ENCODE assay signal across 17 cellular contexts in genomic region chr12:2240390-2240789, GRCh38.
A peak's percentile ranks its signal among the peaks of the same experiment; 100 is the strongest.
DNase-seq lines count a peak whose midpoint lies in the region; ATAC-seq and TF ChIP-seq lines count a peak whose summit lies in the region.
"Had no signal": no experiment of that assay in that cellular context is flagged by ENCODE, and none has a peak within 500 bp of the region (broad histone marks: within the 10 kb centered on the region; RNA-seq: fewer than 3 reads in every experiment).

No MANE protein-coding gene starts in this region.

- 95 to 100% methylated on average over 1 to 3 of the region's 6 CpGs for WGBS in gastroesophageal sphincter (ENCODE audit: low coverage in 1 of 2), 2 donors

- H3K27ac Mint-ChIP-seq in natural killer cell: no peak overlapping the region
- H3K27ac Mint-ChIP-seq: CD8-positive, alpha-beta T cell had no signal

- H3K9me3 Mint-ChIP-seq in natural killer cell: no peaks in the 10 kb centered on the region
- H3K9me3 Mint-ChIP-seq: CD8-positive, alpha-beta T cell had no signal

- H3K36me3 Mint-ChIP-seq in natural killer cell: no peaks in the 10 kb centered on the region
- H3K36me3 Mint-ChIP-seq: CD8-positive, alpha-beta T cell had no signal

- H3K4me3 Mint-ChIP-seq in natural killer cell: no peak overlapping the region
- H3K4me3 Mint-ChIP-seq: CD8-positive, alpha-beta T cell had no signal

- intact Hi-C loops in left ventricle myocardium superior (cut with micrococcal nuclease) (no loop called here), natural killer cell (cut with micrococcal nuclease) (no loop called here)

- H3K36me3 ChIP-seq in gastroesophageal sphincter: no peaks in the 10 kb centered on the region
- H3K36me3 ChIP-seq: HAP-1 had no signal

- DNase-seq in coronary artery (ENCODE audit: low spot score) (no peak), left ventricle myocardium superior (no peak), activated gamma-delta T cell treated with Interleukin-2 at 50 U/mL for 16 hours (no peak), HK-2 (ENCODE audit: unreplicated experiment) (no peak), natural killer cell (no peak)
- DNase-seq: Calu3; CD8-positive, alpha-beta T cell; GM23248; NCI-H1092 treated with DMSO at 0.1 percent for 48 hours; NCI-H1436 treated with DMSO at 0.1 percent for 48 hours; NCI-H1930; NCI-H510A; NCI-H748 treated with DMSO at 0.1 percent for 48 hours had no signal

- TF ChIP-seq CTCF in coronary artery (IDR thresholded peaks at IDR 0.05): no peak
- no peak for TF ChIP-seq CTCF in gastroesophageal sphincter (IDR thresholded peaks at IDR 0.05)
- TF ChIP-seq CTCF in natural killer cell (IDR thresholded peaks at IDR 0.05): no peak

- TF ChIP-seq POLR2A in gastroesophageal sphincter (IDR thresholded peaks at IDR 0.05): no peak

- H3K27ac ChIP-seq in coronary artery (peak overlapping the region; percentile 88 to 90), gastroesophageal sphincter (peak overlapping the region in 3 of 4 donors; percentile 75 to 85 (median 76)), temporal lobe (ENCODE audit: low read depth, low read length) (peak overlapping the region; percentile 69)
- H3K27ac ChIP-seq: GM23248, KMS-11 had no signal

- H3K9me3 ChIP-seq in gastroesophageal sphincter: no peaks in the 10 kb centered on the region
- H3K9me3 ChIP-seq: HAP-1 had no signal

- peaks cover 11 to 84% (median 16%) of the 10 kb centered on the region in 3 donors for H3K4me1 ChIP-seq in gastroesophageal sphincter
- H3K4me1 ChIP-seq: HAP-1 had no signal

- no peak for TF ChIP-seq EP300 in gastroesophageal sphincter (IDR thresholded peaks at IDR 0.05)

- ATAC-seq in gastroesophageal sphincter (no peak), left ventricle myocardium superior (peak; percentile 10), natural killer cell (no peak)
- ATAC-seq: CD8-positive, alpha-beta T cell had no signal

- no peaks in the 10 kb centered on the region for H3K27me3 ChIP-seq in gastroesophageal sphincter

- peaks cover 11% of the 10 kb centered on the region in 2 donors for H3K27me3 Mint-ChIP-seq in natural killer cell (ENCODE audit: low read depth in 2 of 2)

- no peaks in the 10 kb centered on the region for H3K4me1 Mint-ChIP-seq in natural killer cell

- no peak overlapping the region for H3K4me3 ChIP-seq in coronary artery
- no peak overlapping the region for H3K4me3 ChIP-seq in gastroesophageal sphincter
- H3K4me3 ChIP-seq: GM23248, HAP-1 had no signal
